ENCODE assay signal across 1 cellular context in genomic region chr7:112538859-112539258, GRCh38.
TF ChIP-seq lines count a peak whose summit lies in the region.

No MANE protein-coding gene starts in this region.

TF ChIP-seq in A549, 52 proteins besides CTCF, POLR2A, EP300 and RAD21 (continued from another document):
- no peak for TF ChIP-seq FOXS1 (CRISPR knock-in tag; IDR thresholded peaks at IDR 0.05)
- TF ChIP-seq E2F6 (IDR thresholded peaks at IDR 0.05; ENCODE audit: borderline replicate concordance, low read depth) = no peak
- TF ChIP-seq REST (IDR thresholded peaks at IDR 0.05) = no peak
- no peak for TF ChIP-seq CHD2 (IDR thresholded peaks at IDR 0.05; ENCODE audit: low read length, partially characterized antibody)
- no peak for TF ChIP-seq NFE2L2 (conservative IDR thresholded peaks at IDR 0.05; ENCODE audit: low read length)
- no peak for TF ChIP-seq MAFK (IDR thresholded peaks at IDR 0.05; ENCODE audit: partially characterized antibody)
- TF ChIP-seq BCL3 (IDR thresholded peaks at IDR 0.05) = no peak
- TF ChIP-seq PBX3 (IDR thresholded peaks at IDR 0.05) = no peak
- no peak for TF ChIP-seq CHD4 (IDR thresholded peaks at IDR 0.05; ENCODE audit: borderline replicate concordance)
- no peak for TF ChIP-seq ZNF302 (CRISPR knock-in tag; IDR thresholded peaks at IDR 0.05)
- no peak for TF ChIP-seq POLR2AphosphoS2 (conservative IDR thresholded peaks at IDR 0.05; ENCODE audit: low read length)
- TF ChIP-seq ESRRA (IDR thresholded peaks at IDR 0.05; ENCODE audit: borderline replicate concordance, low read length) = no peak
- TF ChIP-seq FOSB (CRISPR knock-in tag; IDR thresholded peaks at IDR 0.05) = no peak
- no peak for TF ChIP-seq ZSCAN20 (CRISPR knock-in tag; IDR thresholded peaks at IDR 0.05)
